In the genomic region with DNA sequence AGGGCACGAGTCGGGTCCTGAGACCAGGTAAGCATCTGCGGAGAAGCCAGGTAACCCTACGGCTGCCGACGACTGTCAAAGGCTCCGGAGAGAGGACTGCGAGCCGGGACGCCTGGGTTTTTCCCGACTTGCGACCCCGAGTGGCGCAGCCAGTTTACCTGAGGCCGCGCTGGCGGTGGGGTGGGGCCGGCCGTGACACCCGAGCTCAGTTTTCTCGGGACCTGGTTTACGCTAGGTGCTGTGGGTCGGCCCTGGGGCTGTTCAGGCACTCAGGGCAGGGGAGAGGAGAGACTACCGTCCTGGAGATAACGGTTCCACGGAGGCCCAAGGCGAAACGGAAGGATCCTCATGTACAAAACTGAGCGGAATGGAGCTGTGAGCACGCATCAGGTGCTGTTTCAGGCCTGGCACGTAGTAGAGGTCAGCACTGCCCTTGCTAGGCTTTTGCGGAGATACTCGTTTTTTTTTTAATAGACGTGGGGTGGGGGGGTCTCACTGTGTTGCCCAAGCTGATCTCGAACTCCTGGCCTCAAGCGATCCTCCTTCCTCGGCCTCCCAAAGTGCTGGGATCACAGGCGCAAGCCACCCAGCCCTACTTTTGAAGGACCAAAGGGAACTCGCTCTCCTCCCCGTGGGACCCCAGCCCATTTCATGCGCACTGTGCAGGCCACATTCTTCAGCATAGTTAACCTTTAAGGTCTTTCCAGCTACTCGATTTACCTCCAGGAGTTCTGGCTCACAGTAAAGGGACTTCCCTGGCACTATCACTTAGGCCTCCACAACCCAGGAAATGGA, we compare ENCODE assay signal across 1 cellular context.
TF ChIP-seq lines count a peak whose summit lies in the region.

No MANE protein-coding gene starts in this region.

TF ChIP-seq in HepG2, 621 proteins besides CTCF, POLR2A, EP300 and RAD21 (continued from another document and continues in another):
- TF ChIP-seq, protein P1, sequence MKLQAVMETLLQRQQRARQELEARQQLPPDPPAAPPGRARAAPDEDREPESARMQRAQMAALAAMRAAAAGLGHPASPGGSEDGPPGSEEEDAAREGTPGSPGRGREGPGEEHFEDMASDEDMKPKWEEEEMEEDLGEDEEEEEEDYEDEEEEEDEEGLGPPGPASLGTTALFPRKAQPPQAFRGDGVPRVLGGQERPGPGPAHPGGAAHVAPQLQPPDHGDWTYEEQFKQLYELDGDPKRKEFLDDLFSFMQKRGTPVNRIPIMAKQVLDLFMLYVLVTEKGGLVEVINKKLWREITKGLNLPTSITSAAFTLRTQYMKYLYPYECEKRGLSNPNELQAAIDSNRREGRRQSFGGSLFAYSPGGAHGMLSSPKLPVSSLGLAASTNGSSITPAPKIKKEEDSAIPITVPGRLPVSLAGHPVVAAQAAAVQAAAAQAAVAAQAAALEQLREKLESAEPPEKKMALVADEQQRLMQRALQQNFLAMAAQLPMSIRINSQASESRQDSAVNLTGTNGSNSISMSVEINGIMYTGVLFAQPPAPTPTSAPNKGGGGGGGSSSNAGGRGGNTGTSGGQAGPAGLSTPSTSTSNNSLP (IDR thresholded peaks at IDR 0.05; ENCODE audit: low read depth, low read length) = 0 out of 2 replicates have a peak, but pooled peaks have one; percentile 5
- TF ChIP-seq, protein P2, sequence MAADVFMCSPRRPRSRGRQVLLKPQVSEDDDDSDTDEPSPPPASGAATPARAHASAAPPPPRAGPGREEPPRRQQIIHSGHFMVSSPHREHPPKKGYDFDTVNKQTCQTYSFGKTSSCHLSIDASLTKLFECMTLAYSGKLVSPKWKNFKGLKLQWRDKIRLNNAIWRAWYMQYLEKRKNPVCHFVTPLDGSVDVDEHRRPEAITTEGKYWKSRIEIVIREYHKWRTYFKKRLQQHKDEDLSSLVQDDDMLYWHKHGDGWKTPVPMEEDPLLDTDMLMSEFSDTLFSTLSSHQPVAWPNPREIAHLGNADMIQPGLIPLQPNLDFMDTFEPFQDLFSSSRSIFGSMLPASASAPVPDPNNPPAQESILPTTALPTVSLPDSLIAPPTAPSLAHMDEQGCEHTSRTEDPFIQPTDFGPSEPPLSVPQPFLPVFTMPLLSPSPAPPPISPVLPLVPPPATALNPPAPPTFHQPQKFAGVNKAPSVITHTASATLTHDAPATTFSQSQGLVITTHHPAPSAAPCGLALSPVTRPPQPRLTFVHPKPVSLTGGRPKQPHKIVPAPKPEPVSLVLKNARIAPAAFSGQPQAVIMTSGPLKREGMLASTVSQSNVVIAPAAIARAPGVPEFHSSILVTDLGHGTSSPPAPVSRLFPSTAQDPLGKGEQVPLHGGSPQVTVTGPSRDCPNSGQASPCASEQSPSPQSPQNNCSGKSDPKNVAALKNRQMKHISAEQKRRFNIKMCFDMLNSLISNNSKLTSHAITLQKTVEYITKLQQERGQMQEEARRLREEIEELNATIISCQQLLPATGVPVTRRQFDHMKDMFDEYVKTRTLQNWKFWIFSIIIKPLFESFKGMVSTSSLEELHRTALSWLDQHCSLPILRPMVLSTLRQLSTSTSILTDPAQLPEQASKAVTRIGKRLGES (CRISPR knock-in tag; IDR thresholded peaks at IDR 0.05; ENCODE audit: borderline replicate concordance) = no peak
- TF ChIP-seq ZNF605 (CRISPR knock-in tag; IDR thresholded peaks at IDR 0.05) (no peak), ZNF567 (CRISPR knock-in tag; IDR thresholded peaks at IDR 0.05; ENCODE audit: borderline replicate concordance) (peak; percentile 88; the same call in 1 of the 2 replicates), SCMH1 (CRISPR knock-in tag; IDR thresholded peaks at IDR 0.05; ENCODE audit: borderline replicate concordance) (no peak), ZNF33A (CRISPR knock-in tag; IDR thresholded peaks at IDR 0.05; ENCODE audit: borderline replicate concordance) (no peak), MAZ (IDR thresholded peaks at IDR 0.05; ENCODE audit: borderline replicate concordance, low read depth, low read length) (no peak), MAZ (CRISPR knock-in tag; IDR thresholded peaks at IDR 0.05; ENCODE audit: low read depth) (no peak; the same call in 1 of the 2 replicates), MBD4 (IDR thresholded peaks at IDR 0.05; ENCODE audit: borderline replicate concordance, low read length) (no peak), ZFAT (CRISPR knock-in tag; conservative IDR thresholded peaks at IDR 0.05) (no peak), JUN (CRISPR knock-in tag; IDR thresholded peaks at IDR 0.05) (no peak), ZNF20 (CRISPR knock-in tag; IDR thresholded peaks at IDR 0.05) (no peak), ZNF781 (CRISPR knock-in tag; IDR thresholded peaks at IDR 0.05; ENCODE audit: borderline replicate concordance, not compliant biosample characterization) (peak; percentile 54), ZNF33B (CRISPR knock-in tag; IDR thresholded peaks at IDR 0.05) (no peak), POLR2AphosphoS2 (IDR thresholded peaks at IDR 0.05; ENCODE audit: low read depth, low read length) (no peak), PRPF4 (IDR thresholded peaks at IDR 0.05; ENCODE audit: low read depth, low read length, poor library complexity, severe bottlenecking) (no peak), NR2F6 (IDR thresholded peaks at IDR 0.05) (no peak), NR2F6 (CRISPR knock-in tag; IDR thresholded peaks at IDR 0.05) (no peak), HIVEP1 (CRISPR knock-in tag; IDR thresholded peaks at IDR 0.05) (peak; percentile 48; the same call in 1 of the 2 replicates), GABPA (IDR thresholded peaks at IDR 0.05; ENCODE audit: low read depth, low read length) (no peak), GABPA (CRISPR knock-in tag; IDR thresholded peaks at IDR 0.05; ENCODE audit: low read depth) (no peak), THYN1 (CRISPR knock-in tag; IDR thresholded peaks at IDR 0.05; ENCODE audit: borderline replicate concordance, low read depth) (no peak), PAWR (CRISPR knock-in tag; IDR thresholded peaks at IDR 0.05; ENCODE audit: borderline replicate concordance) (no peak), MTA1 (CRISPR knock-in tag; IDR thresholded peaks at IDR 0.05; ENCODE audit: borderline replicate concordance) (peak; percentile 29; the same call in 1 of the 2 replicates), MLLT10 (CRISPR knock-in tag; IDR thresholded peaks at IDR 0.05) (no peak), ZBTB20 (CRISPR knock-in tag; IDR thresholded peaks at IDR 0.05; ENCODE audit: borderline replicate concordance, low read depth) (no peak; the same call in 1 of the 2 replicates), RFXANK (CRISPR knock-in tag; IDR thresholded peaks at IDR 0.05) (no peak), ZNF883 (CRISPR knock-in tag; IDR thresholded peaks at IDR 0.05; ENCODE audit: not compliant biosample characterization) (no peak), ZNF253 (CRISPR knock-in tag; IDR thresholded peaks at IDR 0.05; ENCODE audit: borderline replicate concordance) (no peak), SP4 (CRISPR knock-in tag; IDR thresholded peaks at IDR 0.05) (no peak), XBP1 (CRISPR knock-in tag; IDR thresholded peaks at IDR 0.05) (no peak), STAG1 (CRISPR knock-in tag; IDR thresholded peaks at IDR 0.05) (peak; percentile 20; the same call in 1 of the 2 replicates), ZNF224 (CRISPR knock-in tag; IDR thresholded peaks at IDR 0.05) (no peak), ZNF589 (CRISPR knock-in tag; conservative IDR thresholded peaks at IDR 0.05) (no peak)
- TF ChIP-seq, protein P3, sequence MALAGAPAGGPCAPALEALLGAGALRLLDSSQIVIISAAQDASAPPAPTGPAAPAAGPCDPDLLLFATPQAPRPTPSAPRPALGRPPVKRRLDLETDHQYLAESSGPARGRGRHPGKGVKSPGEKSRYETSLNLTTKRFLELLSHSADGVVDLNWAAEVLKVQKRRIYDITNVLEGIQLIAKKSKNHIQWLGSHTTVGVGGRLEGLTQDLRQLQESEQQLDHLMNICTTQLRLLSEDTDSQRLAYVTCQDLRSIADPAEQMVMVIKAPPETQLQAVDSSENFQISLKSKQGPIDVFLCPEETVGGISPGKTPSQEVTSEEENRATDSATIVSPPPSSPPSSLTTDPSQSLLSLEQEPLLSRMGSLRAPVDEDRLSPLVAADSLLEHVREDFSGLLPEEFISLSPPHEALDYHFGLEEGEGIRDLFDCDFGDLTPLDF (CRISPR knock-in tag; IDR thresholded peaks at IDR 0.05) = no peak
- TF ChIP-seq, protein P4, sequence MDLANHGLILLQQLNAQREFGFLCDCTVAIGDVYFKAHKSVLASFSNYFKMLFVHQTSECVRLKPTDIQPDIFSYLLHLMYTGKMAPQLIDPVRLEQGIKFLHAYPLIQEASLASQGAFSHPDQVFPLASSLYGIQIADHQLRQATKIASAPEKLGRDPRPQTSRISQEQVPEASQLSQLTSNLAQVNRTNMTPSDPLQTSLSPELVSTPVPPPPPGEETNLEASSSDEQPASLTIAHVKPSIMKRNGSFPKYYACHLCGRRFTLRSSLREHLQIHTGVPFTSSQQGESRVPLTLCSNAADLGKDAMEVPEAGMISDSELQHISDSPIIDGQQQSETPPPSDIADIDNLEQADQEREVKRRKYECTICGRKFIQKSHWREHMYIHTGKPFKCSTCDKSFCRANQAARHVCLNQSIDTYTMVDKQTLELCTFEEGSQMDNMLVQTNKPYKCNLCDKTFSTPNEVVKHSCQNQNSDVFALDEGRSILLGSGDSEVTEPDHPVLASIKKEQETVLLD (CRISPR knock-in tag; IDR thresholded peaks at IDR 0.05; ENCODE audit: low read depth) = no peak
- TF ChIP-seq, protein P5, sequence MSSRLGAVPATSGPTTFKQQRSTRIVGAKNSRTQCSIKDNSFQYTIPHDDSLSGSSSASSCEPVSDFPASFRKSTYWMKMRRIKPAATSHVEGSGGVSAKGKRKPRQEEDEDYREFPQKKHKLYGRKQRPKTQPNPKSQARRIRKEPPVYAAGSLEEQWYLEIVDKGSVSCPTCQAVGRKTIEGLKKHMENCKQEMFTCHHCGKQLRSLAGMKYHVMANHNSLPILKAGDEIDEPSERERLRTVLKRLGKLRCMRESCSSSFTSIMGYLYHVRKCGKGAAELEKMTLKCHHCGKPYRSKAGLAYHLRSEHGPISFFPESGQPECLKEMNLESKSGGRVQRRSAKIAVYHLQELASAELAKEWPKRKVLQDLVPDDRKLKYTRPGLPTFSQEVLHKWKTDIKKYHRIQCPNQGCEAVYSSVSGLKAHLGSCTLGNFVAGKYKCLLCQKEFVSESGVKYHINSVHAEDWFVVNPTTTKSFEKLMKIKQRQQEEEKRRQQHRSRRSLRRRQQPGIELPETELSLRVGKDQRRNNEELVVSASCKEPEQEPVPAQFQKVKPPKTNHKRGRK (CRISPR knock-in tag; IDR thresholded peaks at IDR 0.05) = 0 out of 2 replicates have a peak, but pooled peaks have one; percentile 53
- TF ChIP-seq, protein P6, sequence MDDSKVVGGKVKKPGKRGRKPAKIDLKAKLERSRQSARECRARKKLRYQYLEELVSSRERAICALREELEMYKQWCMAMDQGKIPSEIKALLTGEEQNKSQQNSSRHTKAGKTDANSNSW (CRISPR knock-in tag; IDR thresholded peaks at IDR 0.05; ENCODE audit: borderline replicate concordance) = no peak
- TF ChIP-seq, protein P7, sequence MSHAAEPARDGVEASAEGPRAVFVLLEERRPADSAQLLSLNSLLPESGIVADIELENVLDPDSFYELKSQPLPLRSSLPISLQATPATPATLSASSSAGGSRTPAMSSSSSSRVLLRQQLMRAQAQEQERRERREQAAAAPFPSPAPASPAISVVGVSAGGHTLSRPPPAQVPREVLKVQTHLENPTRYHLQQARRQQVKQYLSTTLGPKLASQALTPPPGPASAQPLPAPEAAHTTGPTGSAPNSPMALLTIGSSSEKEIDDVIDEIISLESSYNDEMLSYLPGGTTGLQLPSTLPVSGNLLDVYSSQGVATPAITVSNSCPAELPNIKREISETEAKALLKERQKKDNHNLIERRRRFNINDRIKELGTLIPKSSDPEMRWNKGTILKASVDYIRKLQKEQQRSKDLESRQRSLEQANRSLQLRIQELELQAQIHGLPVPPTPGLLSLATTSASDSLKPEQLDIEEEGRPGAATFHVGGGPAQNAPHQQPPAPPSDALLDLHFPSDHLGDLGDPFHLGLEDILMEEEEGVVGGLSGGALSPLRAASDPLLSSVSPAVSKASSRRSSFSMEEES (CRISPR knock-in tag; IDR thresholded peaks at IDR 0.05) = no peak
- TF ChIP-seq, protein P8, sequence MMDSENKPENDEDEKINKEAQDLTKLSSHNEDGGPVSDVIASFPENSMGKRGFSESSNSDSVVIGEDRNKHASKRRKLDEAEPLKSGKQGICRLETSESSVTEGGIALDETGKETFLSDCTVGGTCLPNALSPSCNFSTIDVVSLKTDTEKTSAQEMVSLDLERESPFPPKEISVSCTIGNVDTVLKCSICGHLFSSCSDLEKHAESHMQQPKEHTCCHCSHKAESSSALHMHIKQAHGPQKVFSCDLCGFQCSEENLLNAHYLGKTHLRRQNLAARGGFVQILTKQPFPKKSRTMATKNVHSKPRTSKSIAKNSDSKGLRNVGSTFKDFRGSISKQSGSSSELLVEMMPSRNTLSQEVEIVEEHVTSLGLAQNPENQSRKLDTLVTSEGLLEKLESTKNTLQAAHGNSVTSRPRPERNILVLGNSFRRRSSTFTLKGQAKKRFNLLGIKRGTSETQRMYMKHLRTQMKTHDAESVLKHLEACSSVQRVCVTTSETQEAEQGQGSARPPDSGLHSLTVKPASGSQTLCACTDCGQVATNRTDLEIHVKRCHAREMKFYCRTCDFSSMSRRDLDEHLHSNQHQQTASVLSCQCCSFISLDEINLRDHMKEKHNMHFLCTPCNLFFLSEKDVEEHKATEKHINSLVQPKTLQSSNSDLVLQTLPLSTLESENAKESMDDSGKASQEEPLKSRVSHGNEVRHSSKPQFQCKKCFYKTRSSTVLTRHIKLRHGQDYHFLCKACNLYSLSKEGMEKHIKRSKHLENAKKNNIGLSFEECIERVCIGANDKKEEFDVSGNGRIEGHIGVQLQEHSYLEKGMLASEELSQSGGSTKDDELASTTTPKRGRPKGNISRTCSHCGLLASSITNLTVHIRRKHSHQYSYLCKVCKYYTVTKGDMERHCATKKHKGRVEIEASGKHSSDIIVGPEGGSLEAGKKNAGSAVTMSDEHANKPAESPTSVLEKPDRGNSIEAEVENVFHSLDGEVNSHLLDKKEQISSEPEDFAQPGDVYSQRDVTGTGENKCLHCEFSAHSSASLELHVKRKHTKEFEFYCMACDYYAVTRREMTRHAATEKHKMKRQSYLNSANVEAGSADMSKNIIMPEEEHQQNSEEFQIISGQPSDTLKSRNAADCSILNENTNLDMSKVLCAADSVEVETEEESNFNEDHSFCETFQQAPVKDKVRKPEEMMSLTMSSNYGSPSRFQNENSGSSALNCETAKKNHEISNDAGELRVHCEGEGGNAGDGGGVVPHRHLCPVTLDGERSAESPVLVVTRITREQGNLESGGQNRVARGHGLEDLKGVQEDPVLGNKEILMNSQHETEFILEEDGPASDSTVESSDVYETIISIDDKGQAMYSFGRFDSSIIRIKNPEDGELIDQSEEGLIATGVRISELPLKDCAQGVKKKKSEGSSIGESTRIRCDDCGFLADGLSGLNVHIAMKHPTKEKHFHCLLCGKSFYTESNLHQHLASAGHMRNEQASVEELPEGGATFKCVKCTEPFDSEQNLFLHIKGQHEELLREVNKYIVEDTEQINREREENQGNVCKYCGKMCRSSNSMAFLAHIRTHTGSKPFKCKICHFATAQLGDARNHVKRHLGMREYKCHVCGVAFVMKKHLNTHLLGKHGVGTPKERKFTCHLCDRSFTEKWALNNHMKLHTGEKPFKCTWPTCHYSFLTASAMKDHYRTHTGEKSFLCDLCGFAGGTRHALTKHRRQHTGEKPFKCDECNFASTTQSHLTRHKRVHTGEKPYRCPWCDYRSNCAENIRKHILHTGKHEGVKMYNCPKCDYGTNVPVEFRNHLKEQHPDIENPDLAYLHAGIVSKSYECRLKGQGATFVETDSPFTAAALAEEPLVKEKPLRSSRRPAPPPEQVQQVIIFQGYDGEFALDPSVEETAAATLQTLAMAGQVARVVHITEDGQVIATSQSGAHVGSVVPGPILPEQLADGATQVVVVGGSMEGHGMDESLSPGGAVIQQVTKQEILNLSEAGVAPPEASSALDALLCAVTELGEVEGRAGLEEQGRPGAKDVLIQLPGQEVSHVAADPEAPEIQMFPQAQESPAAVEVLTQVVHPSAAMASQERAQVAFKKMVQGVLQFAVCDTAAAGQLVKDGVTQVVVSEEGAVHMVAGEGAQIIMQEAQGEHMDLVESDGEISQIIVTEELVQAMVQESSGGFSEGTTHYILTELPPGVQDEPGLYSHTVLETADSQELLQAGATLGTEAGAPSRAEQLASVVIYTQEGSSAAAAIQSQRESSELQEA (CRISPR knock-in tag; IDR thresholded peaks at IDR 0.05; ENCODE audit: not compliant biosample characterization) = no peak
